ENCODE assay signal across 8 cellular contexts in the genomic region with DNA sequence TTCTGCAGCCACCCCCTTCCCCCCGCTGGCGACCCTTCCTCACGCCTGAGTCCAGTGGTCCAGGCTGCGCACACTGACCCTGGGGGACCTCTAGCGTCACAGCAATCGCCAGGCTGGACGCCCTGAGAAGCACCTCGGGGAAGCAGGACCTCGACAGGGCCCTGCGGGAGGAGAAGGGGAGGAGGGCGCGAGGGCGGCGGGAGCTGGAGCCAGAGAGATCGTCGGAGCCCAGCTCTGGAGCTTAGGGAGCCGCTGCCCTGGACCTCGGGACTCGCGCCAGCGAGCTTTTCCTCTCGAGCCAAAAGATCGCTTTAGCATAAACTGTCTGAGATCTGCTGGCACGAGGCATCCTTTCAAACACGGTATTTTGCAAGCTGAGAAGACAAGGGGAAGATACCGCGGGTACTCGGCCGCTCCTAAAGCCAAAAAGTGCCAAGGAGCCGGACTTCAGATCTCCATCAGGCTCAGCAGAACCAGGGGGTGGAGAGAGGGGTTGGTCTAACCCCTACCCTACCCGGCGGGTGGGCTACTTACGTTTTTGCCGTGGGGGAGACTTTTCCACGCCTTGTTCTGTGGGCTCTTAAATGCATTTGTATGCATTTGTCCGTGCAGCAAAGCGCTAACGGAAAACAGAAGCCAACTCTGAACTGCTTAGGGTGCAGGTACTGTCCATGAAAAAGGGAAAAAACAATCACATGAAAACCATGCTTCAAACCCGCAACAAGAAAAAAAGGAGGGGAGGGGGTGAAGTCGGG. TPM values are rescaled to one million over a fixed set of nuclear protein-coding genes. Genes with fewer than 3 reads are reported as not detected.
DNase-seq lines count a peak whose midpoint lies in the region; ATAC-seq and TF ChIP-seq lines count a peak whose summit lies in the region.

No MANE protein-coding gene starts in this region.

- intact Hi-C loops in A673 (cut with micrococcal nuclease; ENCODE audit: unreplicated experiment): loop anchor here (10.0 kb wide), 1 partner anchor 199 kb away; no protein-coding TSS in a partner anchor
- intact Hi-C loops in breast epithelium (cut with DNase I; ENCODE audit: low total_unique reads): no loop called here
- intact Hi-C loops in thyroid gland (cut with DNase I): no loop called here

- POLR2A ChIA-PET in A673 (lab: Charles Lee; ENCODE audit: low non-redundant PET): interaction anchor here (0.8 kb wide), 1 partner anchor 31 kb away, joined by 10 read pairs; no protein-coding TSS in a partner anchor
- POLR2A ChIA-PET in HEK293 (lab: Yijun Ruan, JAX): no interaction called here

- H3K9me3 ChIP-seq in A673 (ENCODE audit: low read depth, low read length, poor library complexity, severe bottlenecking) (no peaks in the 10 kb centered on the region), HEK293 (ENCODE audit: control insufficient read depth, insufficient read depth, low read depth, low read length) (no peaks in the 10 kb centered on the region), breast epithelium (no peaks in the 10 kb centered on the region), thyroid gland (no peaks in the 10 kb centered on the region)

- TF ChIP-seq POLR2A in breast epithelium (IDR thresholded peaks at IDR 0.05): no peak
- TF ChIP-seq POLR2A in thyroid gland (IDR thresholded peaks at IDR 0.05): no peak

- H3K4me1 ChIP-seq in A673 (ENCODE audit: insufficient read depth, low read length, poor library complexity, severe bottlenecking): peaks cover 10% of the 10 kb centered on the region
- H3K4me1 ChIP-seq in HEK293 (ENCODE audit: control insufficient read depth, insufficient read depth, low read length): no peaks in the 10 kb centered on the region; the same call in 1 of the 2 replicates
- peaks cover 0 to 4% of the 10 kb centered on the region in 2 donors for H3K4me1 ChIP-seq in breast epithelium
- peaks cover 9 to 12% of the 10 kb centered on the region in 2 donors for H3K4me1 ChIP-seq in thyroid gland

- no TSS peak for BruUV-seq in A673 (replicated peaks; lab: Mats Ljungman, UMichigan)

- TF ChIP-seq CTCF in A673 (conservative IDR thresholded peaks at IDR 0.05; ENCODE audit: low read depth, low read length) (no peak), HEK293 (tag by site-specific recombination; IDR thresholded peaks at IDR 0.05) (no peak), breast epithelium (IDR thresholded peaks at IDR 0.05) (no peak), thyroid gland (IDR thresholded peaks at IDR 0.05) (no peak)

- H3K36me3 ChIP-seq in A673 (ENCODE audit: insufficient read depth, low read length, poor library complexity, severe bottlenecking) (no peaks in the 10 kb centered on the region), HEK293 (ENCODE audit: control insufficient read depth in 2 of 2, insufficient read depth in 1 of 2, low read length in 2 of 2) (no peaks in the 10 kb centered on the region), breast epithelium (no peaks in the 10 kb centered on the region), thyroid gland (no peaks in the 10 kb centered on the region)

- ATAC-seq in HG02588 (IDR thresholded peaks at IDR 0.05; ENCODE audit: unreplicated experiment): no peak

- DNase-seq in A673 (ENCODE audit: low spot score) (peak; percentile 18), breast epithelium (ENCODE audit: low spot score in 2 of 2) (no peak), left kidney (ENCODE audit: low read depth, low spot score) (peak; percentile 71), thyroid gland (peak; percentile 36 to 39), cortex of kidney (lab: John Stamatoyannopoulos, UW) (no peak)
- DNase-seq in stimulated activated CD4-positive, alpha-beta T cell treated with anti-CD3 and anti-CD28 coated beads, Interleukin-2, amount 100 ng/mL, for 48 hours: no peak

- H3K4me3 ChIP-seq in A673 (ENCODE audit: low read depth, low read length, poor library complexity, severe bottlenecking): peak overlapping the region; percentile 39
- peak overlapping the region; percentile 38 for H3K4me3 ChIP-seq in HEK293 (ENCODE audit: low read depth, low read length)
- H3K4me3 ChIP-seq in breast epithelium: peak overlapping the region; percentile 31 to 62 (median 47)
- peak overlapping the region in 2 of 3 donors; percentile 0 to 13 for H3K4me3 ChIP-seq in thyroid gland (replicated peaks in 1 of 3)

- WGBS in thyroid gland, 2 donors: 1 to 2% methylated on average over 24 to 28 of the region's 40 CpGs

- CTCF ChIA-PET in A673 (lab: Charles Lee) (no interaction called here), HEK293 (lab: Yijun Ruan, JAX) (no interaction called here)

- H3K27me3 ChIP-seq in A673 (replicated peaks; ENCODE audit: insufficient read depth, low read depth, low read length, poor library complexity) (peaks cover 18% of the 10 kb centered on the region), breast epithelium (peaks cover 3 to 18% of the 10 kb centered on the region in 2 donors), thyroid gland (no peaks in the 10 kb centered on the region)

- H3K27ac ChIP-seq in A673 (ENCODE audit: low read depth, low read length, poor library complexity, severe bottlenecking) (no peak overlapping the region), HEK293 (ENCODE audit: extremely low read depth, low read depth, low read length) (peak overlapping the region; percentile 6; the same call in 1 of the 2 replicates), breast epithelium (no peak overlapping the region), thyroid gland (no peak overlapping the region)

TF ChIP-seq in HEK293, 187 proteins besides CTCF, POLR2A, EP300 and RAD21:
- TF ChIP-seq ZNF324 (tag by site-specific recombination; IDR thresholded peaks at IDR 0.05) (no peak), ZNF202 (tag by site-specific recombination; IDR thresholded peaks at IDR 0.05; ENCODE audit: borderline replicate concordance) (0 out of 2 replicates have a peak, but pooled peaks have one; percentile 53)
- TF ChIP-seq, protein P1, sequence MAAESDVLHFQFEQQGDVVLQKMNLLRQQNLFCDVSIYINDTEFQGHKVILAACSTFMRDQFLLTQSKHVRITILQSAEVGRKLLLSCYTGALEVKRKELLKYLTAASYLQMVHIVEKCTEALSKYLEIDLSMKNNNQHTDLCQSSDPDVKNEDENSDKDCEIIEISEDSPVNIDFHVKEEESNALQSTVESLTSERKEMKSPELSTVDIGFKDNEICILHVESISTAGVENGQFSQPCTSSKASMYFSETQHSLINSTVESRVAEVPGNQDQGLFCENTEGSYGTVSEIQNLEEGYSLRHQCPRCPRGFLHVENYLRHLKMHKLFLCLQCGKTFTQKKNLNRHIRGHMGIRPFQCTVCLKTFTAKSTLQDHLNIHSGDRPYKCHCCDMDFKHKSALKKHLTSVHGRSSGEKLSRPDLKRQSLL (tag by site-specific recombination; IDR thresholded peaks at IDR 0.05): peak; percentile 81

RNA-seq across cellular contexts. Expression of a gene that starts 0.6 kb away (rescaled TPM):
- 0.15 and 0.72 TPM in 2 replicates for total RNA-seq in A673 (2021)
- total RNA-seq in breast epithelium: 1 to 10 TPM in 1 of 3 donors, under 1 TPM in 2; 0.33 to 1.3 (median 0.48) TPM
- under 1 TPM; 0.27 to 0.89 (median 0.46) TPM for total RNA-seq in thyroid gland

Comparison
In these comparisons a context has a peak if more than half of its experiments do, and no peak if none do; other contexts are left out.
1. DNase-seq: peak in A673 (single experiment), left kidney (single experiment) and thyroid gland (2 of 2); none in breast epithelium (0 of 2), stimulated activated CD4-positive, alpha-beta T cell treated with anti-CD3 and anti-CD28 coated beads, Interleukin-2, amount 100 ng/mL, for 48 hours (0 of 2) and cortex of kidney (single experiment).
2. Peak in every context shown above with its lines, with median percentiles within 50 percentile points of each other: H3K4me3 ChIP-seq.